In the genomic region with DNA sequence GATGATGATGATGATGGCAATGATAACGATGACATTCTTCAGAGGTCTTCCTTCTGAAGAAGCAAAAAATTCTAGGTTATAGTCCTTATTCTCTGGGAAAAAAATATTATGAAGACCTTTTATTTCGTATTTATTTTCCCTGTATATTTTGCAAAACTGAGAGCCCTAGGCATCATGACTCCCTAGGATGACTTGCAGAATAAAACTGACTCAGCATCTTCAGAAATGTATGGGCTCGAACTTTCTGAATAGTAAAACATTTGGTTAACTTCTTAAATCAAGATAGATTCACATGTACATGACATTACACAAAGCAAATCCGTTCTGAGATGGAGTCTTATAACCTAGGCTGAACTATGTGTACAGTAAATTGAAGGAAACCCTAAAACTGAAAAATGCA, we compare ENCODE assay signal across 27 cellular contexts. TPM values are rescaled to one million over a fixed set of nuclear protein-coding genes. Genes with fewer than 3 reads are reported as not detected.
"Had no signal": no experiment of that assay in that cellular context is flagged by ENCODE, and none has a peak within 500 bp of the region (broad histone marks: within the 10 kb centered on the region; RNA-seq: fewer than 3 reads in every experiment).

No MANE protein-coding gene starts in this region.

- H3K4me3 ChIP-seq: coronary artery, heart right ventricle, psoas muscle, smooth muscle cell, stomach, thyroid gland, upper lobe of left lung, vagina had no signal

- H3K9ac ChIP-seq: parathyroid adenoma had no signal

- DNase-seq: activated CD4-positive, alpha-beta T cell treated with anti-CD3 and anti-CD28 coated beads, Interleukin-2, amount 10 ng/mL, durations not matched to agents 24 days and 14 days; activated CD8-positive, alpha-beta T cell treated with anti-CD3 and anti-CD28 coated beads for 36 hours; activated gamma-delta T cell treated with Interleukin-2 at 50 U/mL for 16 hours; activated naive CD4-positive, alpha-beta T cell treated with anti-CD3 and anti-CD28 coated beads, Interleukin-2, amount 50 U/mL, for 16 hours; activated T-cell treated with anti-CD3 and anti-CD28 coated beads, Interleukin-2, amount 50 U/mL, for 4 hours; amniotic stem cell; brain microvascular endothelial cell; effector memory CD8-positive, alpha-beta T cell; foreskin fibroblast; heart right ventricle; midbrain; naive thymus-derived CD4-positive, alpha-beta T cell; psoas muscle; stimulated activated CD4-positive, alpha-beta T cell treated with anti-CD3 and anti-CD28 coated beads, Interleukin-1b, Interleukin-23, amount 100 ng/mL, for 48 hours; stimulated activated CD4-positive, alpha-beta T cell treated with anti-CD3 and anti-CD28 coated beads, Interleukin-4, amount 100 ng/mL, for 4 hours; stimulated activated CD8-positive, alpha-beta memory T cell treated with anti-CD3 and anti-CD28 coated beads, Interleukin-4, amount 100 ng/mL, for 48 hours; stomach; thyroid gland; upper lobe of left lung; WERI-Rb-1 had no signal

- H3K36me3 ChIP-seq: brain microvascular endothelial cell, heart right ventricle, stomach, thyroid gland, upper lobe of left lung, vagina, WERI-Rb-1 had no signal

- H3K4me2 ChIP-seq: smooth muscle cell had no signal

- H2AFZ ChIP-seq: parathyroid adenoma had no signal

- ATAC-seq: activated CD4-positive, CD25-positive, alpha-beta regulatory T cell treated with anti-CD3 and anti-CD28 coated beads, Interleukin-2, amount 50 U/mL, for 24 hours; activated CD8-positive, alpha-beta T cell treated with anti-CD3 and anti-CD28 coated beads for 36 hours; activated T-cell treated with anti-CD3 and anti-CD28 coated beads, Interleukin-2, amount 50 U/mL, for 4 hours; activated T-helper 17 cell treated with anti-CD3 and anti-CD28 coated beads, Interleukin-2, amount 50 U/mL, for 72 hours; effector memory CD8-positive, alpha-beta T cell; heart right ventricle; naive thymus-derived CD4-positive, alpha-beta T cell; psoas muscle; stimulated activated memory B cell treated with anti-CD40 and anti-IgM and Interleukin-4, amounts not matched to agents 10 μg/mL and 1 μg/mL and 100 μg/mL, for 72 hours had no signal

- H3K9me3 ChIP-seq: psoas muscle, thyroid gland, upper lobe of left lung, vagina had no signal

- H3K27ac ChIP-seq: brain microvascular endothelial cell, coronary artery, heart right ventricle, parathyroid adenoma, psoas muscle, stomach, thyroid gland, upper lobe of left lung, vagina, WERI-Rb-1 had no signal

- H3K27me3 ChIP-seq: brain microvascular endothelial cell, stomach, thyroid gland, upper lobe of left lung, vagina had no signal

- H3K4me1 ChIP-seq: heart right ventricle, parathyroid adenoma, psoas muscle, stomach, thyroid gland, upper lobe of left lung, vagina had no signal

RNA-seq across cellular contexts. Expression of a gene that starts 29.4 kb away (rescaled TPM):
- total RNA-seq: activated CD4-positive, alpha-beta T cell treated with anti-CD3 and anti-CD28 coated beads, Interleukin-2, amount 10 ng/mL, durations not matched to agents 24 days and 14 days; activated CD8-positive, alpha-beta T cell treated with anti-CD3 and anti-CD28 coated beads for 36 hours; activated T-helper 17 cell treated with anti-CD3 and anti-CD28 coated beads, Interleukin-2, amount 50 U/mL, for 72 hours; naive thymus-derived CD4-positive, alpha-beta T cell had no signal
- polyA plus RNA-seq: naive thymus-derived CD4-positive, alpha-beta T cell had no signal
